Comparison of ENCODE assay signal across 8 cellular contexts in genomic region chr3:65600888-65601287, GRCh38.
"Had no signal": no experiment of that assay in that cellular context is flagged by ENCODE, and none has a peak within 500 bp of the region (broad histone marks: within the 10 kb centered on the region; RNA-seq: fewer than 3 reads in every experiment).

No MANE protein-coding gene starts in this region.

- H3K9ac ChIP-seq: GM23248, KMS-11 had no signal

- H3K27ac Mint-ChIP-seq: H9 had no signal

- H3K4me3 Mint-ChIP-seq: H9 had no signal

- H2AFZ ChIP-seq: GM23248 had no signal

- H3K4me3 ChIP-seq: GM23248 had no signal

- H3K27ac ChIP-seq: GM23248, KMS-11 had no signal

- H3K4me2 ChIP-seq: KMS-11 had no signal

- FAIRE-seq: H54, HTR-8/SVneo had no signal

- H3K9me3 Mint-ChIP-seq: H9 had no signal

- DNase-seq: GM23248, GOT3, H9, HCEC 1CT, KBM-7 had no signal
